ENCODE assay signal across 1 cellular context in the genomic region with DNA sequence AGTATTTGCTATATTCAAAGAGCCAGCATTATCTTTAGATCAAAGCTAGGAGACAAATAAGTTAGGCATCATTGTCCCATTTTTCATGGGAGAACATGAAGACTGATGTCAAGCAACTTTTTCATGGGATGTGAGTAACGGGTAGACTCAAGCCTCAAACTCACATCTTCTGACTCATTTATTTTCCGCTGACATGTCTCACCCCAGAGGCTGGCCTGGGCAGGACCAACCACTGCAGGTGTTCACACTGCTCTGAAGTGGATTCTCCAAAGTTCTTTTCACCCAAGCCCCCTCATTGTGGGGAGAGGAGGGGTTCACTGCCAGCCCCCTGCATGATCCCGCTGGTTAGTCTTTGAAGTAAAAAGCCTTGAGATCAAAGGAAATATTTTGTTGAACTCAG.
TF ChIP-seq lines count a peak whose summit lies in the region.

No MANE protein-coding gene starts in this region.

TF ChIP-seq in IMR-90, 13 proteins besides CTCF, POLR2A, EP300 and RAD21:
- peak; percentile 13; the same call in 1 of the 2 replicates for TF ChIP-seq NFE2L2 (IDR thresholded peaks at IDR 0.05; ENCODE audit: low read depth, low read length)
- TF ChIP-seq MAFK (IDR thresholded peaks at IDR 0.05; ENCODE audit: low read depth, low read length), result 0 out of 2 replicates have a peak, but pooled peaks have one; percentile 17
- TF ChIP-seq MXI1 (IDR thresholded peaks at IDR 0.05; ENCODE audit: borderline replicate concordance, low read depth, low read length), result no peak
